In genomic region chr9:90188656-90189055, GRCh38 we compare ENCODE assay signal across 25 cellular contexts.
DNase-seq lines count a peak whose midpoint lies in the region; ATAC-seq, FAIRE-seq and TF ChIP-seq lines count a peak whose summit lies in the region.
"Had no signal": no experiment of that assay in that cellular context is flagged by ENCODE, and none has a peak within 500 bp of the region (broad histone marks: within the 10 kb centered on the region; RNA-seq: fewer than 3 reads in every experiment).

No MANE protein-coding gene starts in this region.

- peaks cover 50% of the 10 kb centered on the region for H3K4me1 Mint-ChIP-seq in activated naive CD8-positive, alpha-beta T cell (ENCODE audit: low read depth)
- peaks cover 11% of the 10 kb centered on the region for H3K4me1 Mint-ChIP-seq in activated naive CD8-positive, alpha-beta T cell treated with anti-CD3 and anti-CD28 coated beads for 36 hours
- H3K4me1 Mint-ChIP-seq in endodermal cell = no peaks in the 10 kb centered on the region
- H3K4me1 Mint-ChIP-seq: stimulated activated naive CD8-positive, alpha-beta T cell treated with anti-CD3 and anti-CD28 coated beads, Interleukin-15, amount 100 ng/mL, for 72 hours had no signal

- H3K36me3 ChIP-seq in endodermal cell (ENCODE audit: control insufficient read depth, insufficient read depth, low read length) = no peaks in the 10 kb centered on the region
- no peaks in the 10 kb centered on the region for H3K36me3 ChIP-seq in small intestine (ENCODE audit: control insufficient read depth in 2 of 2, insufficient read depth in 2 of 2, low read length in 2 of 2)
- H3K36me3 ChIP-seq: ascending aorta, upper lobe of right lung had no signal

- peaks cover 3% of the 10 kb centered on the region for H3K36me3 Mint-ChIP-seq in activated naive CD8-positive, alpha-beta T cell
- peaks cover 5% of the 10 kb centered on the region for H3K36me3 Mint-ChIP-seq in activated naive CD8-positive, alpha-beta T cell treated with anti-CD3 and anti-CD28 coated beads for 36 hours
- no peaks in the 10 kb centered on the region for H3K36me3 Mint-ChIP-seq in endodermal cell (ENCODE audit: low read depth)
- H3K36me3 Mint-ChIP-seq: natural killer cell treated with Interleukin-12 subunit alpha and Interleukin-12 subunit beta and Interleukin-15 and Interleukin-18, amount 100 ng/mL, for 72 hours had no signal

- H3K9me3 Mint-ChIP-seq in activated naive CD8-positive, alpha-beta T cell (ENCODE audit: low read depth) = peaks cover 15% of the 10 kb centered on the region
- peaks cover 14% of the 10 kb centered on the region for H3K9me3 Mint-ChIP-seq in activated naive CD8-positive, alpha-beta T cell treated with anti-CD3 and anti-CD28 coated beads for 36 hours
- peaks cover 25% of the 10 kb centered on the region for H3K9me3 Mint-ChIP-seq in endodermal cell

- no peak overlapping the region for H3K27ac Mint-ChIP-seq in activated naive CD8-positive, alpha-beta T cell
- no peak overlapping the region for H3K27ac Mint-ChIP-seq in activated naive CD8-positive, alpha-beta T cell treated with anti-CD3 and anti-CD28 coated beads for 36 hours
- no peak overlapping the region for H3K27ac Mint-ChIP-seq in endodermal cell
- H3K27ac Mint-ChIP-seq: activated CD8-positive, alpha-beta T cell treated with anti-CD3 and anti-CD28 coated beads, Interleukin-2, amount 10 ng/mL, durations not matched to agents 7 days and 5 days; natural killer cell treated with Interleukin-12 subunit alpha and Interleukin-12 subunit beta and Interleukin-15 and Interleukin-18, amount 100 ng/mL, for 72 hours; stimulated activated naive CD8-positive, alpha-beta T cell treated with anti-CD3 and anti-CD28 coated beads, Interleukin-15, amount 100 ng/mL, for 72 hours had no signal

- H3K27me3 ChIP-seq in endodermal cell (ENCODE audit: control insufficient read depth, insufficient read depth, low read length, poor library complexity, severe bottlenecking) (no peaks in the 10 kb centered on the region), small intestine (ENCODE audit: control insufficient read depth in 2 of 2, insufficient read depth in 2 of 2, low read length in 2 of 2) (no peaks in the 10 kb centered on the region)
- H3K27me3 ChIP-seq: ascending aorta, upper lobe of right lung had no signal

- H3K4me3 ChIP-seq in endodermal cell (ENCODE audit: low read length) (no peak overlapping the region), small intestine (ENCODE audit: low read depth in 1 of 2, low read length in 2 of 2) (no peak overlapping the region)
- H3K4me3 ChIP-seq: ascending aorta, upper lobe of right lung had no signal

- no peak overlapping the region for H3K9ac ChIP-seq in endodermal cell (ENCODE audit: extremely low read depth, low read length, poor library complexity, severe bottlenecking)
- H3K9ac ChIP-seq: KMS-11, SK-N-SH had no signal

- peak overlapping the region; percentile 14 for H3K4me3 Mint-ChIP-seq in activated naive CD8-positive, alpha-beta T cell
- no peak overlapping the region for H3K4me3 Mint-ChIP-seq in activated naive CD8-positive, alpha-beta T cell treated with anti-CD3 and anti-CD28 coated beads for 36 hours
- no peak overlapping the region for H3K4me3 Mint-ChIP-seq in endodermal cell
- H3K4me3 Mint-ChIP-seq: activated CD8-positive, alpha-beta T cell treated with anti-CD3 and anti-CD28 coated beads, Interleukin-2, amount 10 ng/mL, durations not matched to agents 7 days and 5 days; activated naive CD4-positive, alpha-beta T cell treated with anti-CD3 and anti-CD28 coated beads, Interleukin-2, amount 10 ng/mL, durations not matched to agents 7 days and 5 days; activated T-cell treated with anti-CD3 and anti-CD28 coated beads, Interleukin-2, amount 50 U/mL, for 4 hours; natural killer cell treated with Interleukin-12 subunit alpha and Interleukin-12 subunit beta and Interleukin-15 and Interleukin-18, amount 100 ng/mL, for 72 hours; stimulated activated naive CD8-positive, alpha-beta T cell treated with anti-CD3 and anti-CD28 coated beads, Interleukin-15, amount 100 ng/mL, for 72 hours had no signal

- no peaks in the 10 kb centered on the region for H3K27me3 Mint-ChIP-seq in activated naive CD8-positive, alpha-beta T cell
- H3K27me3 Mint-ChIP-seq in activated naive CD8-positive, alpha-beta T cell treated with anti-CD3 and anti-CD28 coated beads for 36 hours = peaks cover 8% of the 10 kb centered on the region
- peaks cover 3% of the 10 kb centered on the region for H3K27me3 Mint-ChIP-seq in endodermal cell (ENCODE audit: insufficient read depth)

- H3K9me3 ChIP-seq in endodermal cell (ENCODE audit: control insufficient read depth, low read length) (peaks cover 16% of the 10 kb centered on the region), small intestine (ENCODE audit: control insufficient read depth, low read depth) (no peaks in the 10 kb centered on the region)
- H3K9me3 ChIP-seq: ascending aorta, SK-N-SH, upper lobe of right lung had no signal

- DNase-seq in activated naive CD8-positive, alpha-beta T cell treated with anti-CD3 and anti-CD28 coated beads for 36 hours = no peak
- peak; percentile 47 for DNase-seq in MV-4-11 (lab: John Stamatoyannopoulos, UW)
- no peak for DNase-seq in endodermal cell
- no peak for DNase-seq in small intestine
- DNase-seq in NCI-H2029 treated with DMSO at 0.1 percent for 48 hours (lab: John Stamatoyannopoulos, UW) = no peak
- DNase-seq in caudate nucleus (lab: John Stamatoyannopoulos, UW) = no peak
- DNase-seq: activated CD8-positive, alpha-beta T cell treated with anti-CD3 and anti-CD28 coated beads, Interleukin-2, amount 10 ng/mL, durations not matched to agents 7 days and 5 days; activated naive CD4-positive, alpha-beta T cell treated with anti-CD3 and anti-CD28 coated beads, Interleukin-2, amount 10 ng/mL, durations not matched to agents 7 days and 5 days; activated T-cell treated with anti-CD3 and anti-CD28 coated beads, Interleukin-2, amount 50 U/mL, for 4 hours; C1 segment of cervical spinal cord; cerebellar nuclear complex; effector memory CD4-positive, alpha-beta T cell; HCEC 1CT; NCI-H82; SK-N-SH; stimulated activated CD4-positive, alpha-beta T cell treated with anti-CD3 and anti-CD28 coated beads, Interleukin-1b, Interleukin-23, amount 100 ng/mL, for 48 hours; stimulated activated naive CD8-positive, alpha-beta T cell treated with anti-CD3 and anti-CD28 coated beads, Interleukin-15, amount 100 ng/mL, for 72 hours; T-helper 9 cell; upper lobe of right lung had no signal

- WGBS in endodermal cell (ENCODE audit: insufficient coverage in 1 of 2, insufficient read length in 1 of 2), 2 experiments = 96% methylated on average over 2 of the region's 2 CpGs; no CpG with 5 or more reads in 1 of the 2 experiments
- 57 to 62% (median 59%) methylated on average over 2 of the region's 2 CpGs for whole genome bisulfite sequencing in small intestine, 3 donors

- no peak overlapping the region for H3K27ac ChIP-seq in endodermal cell (ENCODE audit: low read depth, low read length)
- no peak overlapping the region for H3K27ac ChIP-seq in small intestine (ENCODE audit: low read depth in 1 of 2, low read length in 1 of 2)
- H3K27ac ChIP-seq in caudate nucleus (ENCODE audit: low read depth, low read length) = no peak overlapping the region
- H3K27ac ChIP-seq: ascending aorta, KMS-11, upper lobe of right lung had no signal

- no peaks in the 10 kb centered on the region for H3K4me1 ChIP-seq in endodermal cell (ENCODE audit: control insufficient read depth, insufficient read depth, low read length)
- H3K4me1 ChIP-seq in small intestine (ENCODE audit: control insufficient read depth in 2 of 2, insufficient read depth in 1 of 2, low read depth in 1 of 2, low read length in 1 of 2) = no peaks in the 10 kb centered on the region
- H3K4me1 ChIP-seq: ascending aorta, upper lobe of right lung had no signal

- no peak for FAIRE-seq in small intestine (lab: Jason Lieb, UNC)
- FAIRE-seq: A204.1 had no signal

- no peak for TF ChIP-seq CTCF in endodermal cell (conservative IDR thresholded peaks at IDR 0.05)

- peak; percentile 31 for ATAC-seq in HG02759 (IDR thresholded peaks at IDR 0.05; ENCODE audit: unreplicated experiment)
- ATAC-seq: activated CD8-positive, alpha-beta T cell treated with anti-CD3 and anti-CD28 coated beads, Interleukin-2, amount 10 ng/mL, durations not matched to agents 7 days and 5 days; activated T-cell treated with anti-CD3 and anti-CD28 coated beads, Interleukin-2, amount 50 U/mL, for 4 hours; natural killer cell treated with Interleukin-12 subunit alpha and Interleukin-12 subunit beta and Interleukin-15 and Interleukin-18, amount 100 ng/mL, for 72 hours; stimulated activated naive CD8-positive, alpha-beta T cell treated with anti-CD3 and anti-CD28 coated beads, Interleukin-15, amount 100 ng/mL, for 72 hours had no signal
